Comparison of ENCODE assay signal across 22 cellular contexts in the genomic region with DNA sequence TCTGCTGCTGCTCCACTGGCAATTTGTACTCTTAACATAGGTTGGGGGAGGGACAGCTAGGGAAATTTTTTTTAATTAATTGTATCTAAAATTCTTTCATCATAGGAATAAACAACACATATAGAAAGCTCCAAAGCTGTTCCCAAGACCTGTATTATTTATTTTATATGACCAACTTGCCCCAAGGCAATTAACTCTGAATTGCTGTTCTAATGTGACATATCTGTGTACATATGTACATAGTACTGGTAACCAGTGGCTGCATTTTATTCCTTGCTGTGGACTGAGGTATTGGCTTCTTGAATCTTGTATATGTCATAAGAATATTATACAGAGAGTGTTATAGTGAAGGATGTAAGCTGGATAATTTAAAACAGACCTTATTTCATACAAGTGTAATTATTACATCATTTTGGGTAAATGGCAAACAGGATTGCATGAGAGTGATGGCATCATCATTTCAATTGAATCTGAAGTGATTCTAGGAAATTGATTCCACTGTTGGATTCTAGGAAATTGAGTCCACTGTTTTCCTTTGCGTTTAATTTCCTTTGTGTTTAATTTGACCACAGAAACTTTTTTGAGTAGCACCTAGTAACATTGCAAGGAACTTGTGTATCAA. TPM values are rescaled to one million over a fixed set of nuclear protein-coding genes. Genes with fewer than 3 reads are reported as not detected.
DNase-seq lines count a peak whose midpoint lies in the region; ATAC-seq and TF ChIP-seq lines count a peak whose summit lies in the region.
"Had no signal": no experiment of that assay in that cellular context is flagged by ENCODE, and none has a peak within 500 bp of the region (broad histone marks: within the 10 kb centered on the region; RNA-seq: fewer than 3 reads in every experiment).

No MANE protein-coding gene starts in this region.

- H3K4me3 ChIP-seq in liver (ENCODE audit: low read depth in 1 of 3, low read length in 3 of 3) (no peak overlapping the region), SJCRH30 (no peak overlapping the region)

- H3K4me1 ChIP-seq in liver (ENCODE audit: control insufficient read depth in 4 of 4, insufficient read depth in 4 of 4, low read length in 3 of 4) (no peaks in the 10 kb centered on the region), SJCRH30 (peaks cover 24% of the 10 kb centered on the region)
- H3K4me1 ChIP-seq: foreskin keratinocyte, parathyroid adenoma had no signal

- H3K27me3 ChIP-seq in liver (ENCODE audit: control insufficient read depth in 4 of 4, insufficient read depth in 4 of 4, low read length in 3 of 4) (no peaks in the 10 kb centered on the region), SJCRH30 (no peaks in the 10 kb centered on the region)
- H3K27me3 ChIP-seq: brain microvascular endothelial cell, foreskin keratinocyte had no signal

- CTCF ChIA-PET in activated naive CD4-positive, alpha-beta T cell treated with anti-CD3 and anti-CD28 coated beads, Interleukin-2, amount 10 ng/mL, durations not matched to agents 7 days and 5 days (lab: Charles Lee), result interaction anchor here (1.2 kb wide), 1 partner anchor 24 kb away, joined by 3 read pairs; no protein-coding TSS in a partner anchor

- no peaks in the 10 kb centered on the region for H3K9me3 Mint-ChIP-seq in activated naive CD4-positive, alpha-beta T cell treated with anti-CD3 and anti-CD28 coated beads, Interleukin-2, amount 10 ng/mL, durations not matched to agents 7 days and 5 days
- no peaks in the 10 kb centered on the region for H3K9me3 Mint-ChIP-seq in activated naive CD8-positive, alpha-beta T cell treated with anti-CD3 and anti-CD28 coated beads, Interleukin-2, amount 50 U/mL, for 24 hours
- H3K9me3 Mint-ChIP-seq: IgD-negative memory B cell had no signal

- no peak for TF ChIP-seq RAD21 in liver (IDR thresholded peaks at IDR 0.05)

- H3K36me3 Mint-ChIP-seq in activated naive CD4-positive, alpha-beta T cell treated with anti-CD3 and anti-CD28 coated beads, Interleukin-2, amount 10 ng/mL, durations not matched to agents 7 days and 5 days, result peaks cover 2% of the 10 kb centered on the region
- peaks cover 1% of the 10 kb centered on the region for H3K36me3 Mint-ChIP-seq in activated naive CD8-positive, alpha-beta T cell treated with anti-CD3 and anti-CD28 coated beads, Interleukin-2, amount 50 U/mL, for 24 hours (ENCODE audit: low read depth)

- no peak for TF ChIP-seq CTCF in liver (IDR thresholded peaks at IDR 0.05; ENCODE audit: low read depth, low read length, missing input control)

- ATAC-seq in activated naive CD8-positive, alpha-beta T cell treated with anti-CD3 and anti-CD28 coated beads, Interleukin-2, amount 50 U/mL, for 24 hours, result no peak
- ATAC-seq in HG03108 (IDR thresholded peaks at IDR 0.05; ENCODE audit: unreplicated experiment), result no peak
- ATAC-seq: foreskin keratinocyte, right cardiac atrium had no signal

- no peak overlapping the region for H3K27ac ChIP-seq in liver (ENCODE audit: low read depth in 1 of 2, low read length in 2 of 2)
- no peak overlapping the region for H3K27ac ChIP-seq in SJCRH30
- H3K27ac ChIP-seq: brain microvascular endothelial cell, foreskin keratinocyte, parathyroid adenoma, VCaP had no signal

- WGBS in liver, result 25% methylated on average over 1 of the region's 1 CpG

- H3K27me3 Mint-ChIP-seq in activated naive CD4-positive, alpha-beta T cell treated with anti-CD3 and anti-CD28 coated beads, Interleukin-2, amount 10 ng/mL, durations not matched to agents 7 days and 5 days, result peaks cover 2% of the 10 kb centered on the region
- no peaks in the 10 kb centered on the region for H3K27me3 Mint-ChIP-seq in activated naive CD8-positive, alpha-beta T cell treated with anti-CD3 and anti-CD28 coated beads, Interleukin-2, amount 50 U/mL, for 24 hours
- H3K27me3 Mint-ChIP-seq: IgD-negative memory B cell had no signal

- H3K9me3 ChIP-seq in liver (ENCODE audit: control insufficient read depth in 4 of 4, low read length in 3 of 4) (no peaks in the 10 kb centered on the region), SJCRH30 (replicated peaks) (no peaks in the 10 kb centered on the region)

- DNase-seq in activated naive CD4-positive, alpha-beta T cell treated with anti-CD3 and anti-CD28 coated beads, Interleukin-2, amount 10 ng/mL, durations not matched to agents 7 days and 5 days, result no peak
- no peak for DNase-seq in activated naive CD4-positive, alpha-beta T cell treated with anti-CD3 and anti-CD28 coated beads, Interleukin-2, amount 50 U/mL, for 16 hours
- DNase-seq in NCI-H146 treated with DMSO at 0.1 percent for 48 hours (lab: John Stamatoyannopoulos, UW; ENCODE audit: unreplicated experiment) (peak; percentile 23), SJCRH30 (no peak)
- DNase-seq in activated naive CD8-positive, alpha-beta T cell treated with anti-CD3 and anti-CD28 coated beads, Interleukin-2, amount 50 U/mL, for 24 hours, result no peak
- no peak for DNase-seq in stimulated activated naive CD4-positive, alpha-beta T cell (lab: John Stamatoyannopoulos, UW)
- DNase-seq: activated effector memory CD4-positive, alpha-beta T cell treated with anti-CD3 and anti-CD28 coated beads, Interleukin-2, amount 50 U/mL, for 16 hours; brain microvascular endothelial cell; effector memory CD4-positive, alpha-beta T cell; foreskin keratinocyte; NCI-H1092; NCI-H2029; NCI-H345; NCI-H82; right cardiac atrium; stimulated activated CD4-positive, alpha-beta T cell treated with anti-CD3 and anti-CD28 coated beads, Interleukin-2, amount 100 ng/mL, for 48 hours; T-helper 9 cell had no signal

- no peak overlapping the region for H3K4me3 Mint-ChIP-seq in activated naive CD4-positive, alpha-beta T cell treated with anti-CD3 and anti-CD28 coated beads, Interleukin-2, amount 10 ng/mL, durations not matched to agents 7 days and 5 days
- no peak overlapping the region for H3K4me3 Mint-ChIP-seq in activated naive CD8-positive, alpha-beta T cell treated with anti-CD3 and anti-CD28 coated beads, Interleukin-2, amount 50 U/mL, for 24 hours
- H3K4me3 Mint-ChIP-seq: IgD-negative memory B cell had no signal

- H3K9ac ChIP-seq in liver (ENCODE audit: low read depth in 1 of 2, low read length in 2 of 2), result no peak overlapping the region
- H3K9ac ChIP-seq: parathyroid adenoma had no signal

- peaks cover 0 to 4% (median 0%) of the 10 kb centered on the region in 4 donors for H3K36me3 ChIP-seq in liver (ENCODE audit: control insufficient read depth in 4 of 4, insufficient read depth in 3 of 4, low read depth in 1 of 4, low read length in 3 of 4)
- H3K36me3 ChIP-seq in SJCRH30, result no peaks in the 10 kb centered on the region
- H3K36me3 ChIP-seq: brain microvascular endothelial cell had no signal

- peak overlapping the region; percentile 78 for H3K27ac Mint-ChIP-seq in activated naive CD4-positive, alpha-beta T cell treated with anti-CD3 and anti-CD28 coated beads, Interleukin-2, amount 10 ng/mL, durations not matched to agents 7 days and 5 days
- H3K27ac Mint-ChIP-seq in activated naive CD8-positive, alpha-beta T cell treated with anti-CD3 and anti-CD28 coated beads, Interleukin-2, amount 50 U/mL, for 24 hours, result peak overlapping the region; percentile 53

- peaks cover 65% of the 10 kb centered on the region for H3K4me1 Mint-ChIP-seq in activated naive CD4-positive, alpha-beta T cell treated with anti-CD3 and anti-CD28 coated beads, Interleukin-2, amount 10 ng/mL, durations not matched to agents 7 days and 5 days
- peaks cover 44% of the 10 kb centered on the region for H3K4me1 Mint-ChIP-seq in activated naive CD8-positive, alpha-beta T cell treated with anti-CD3 and anti-CD28 coated beads, Interleukin-2, amount 50 U/mL, for 24 hours

TF ChIP-seq in liver, 16 proteins besides CTCF, POLR2A, EP300 and RAD21:
- peak; percentile 73 for TF ChIP-seq ATF3 (IDR thresholded peaks at IDR 0.05)
- no peak for TF ChIP-seq FOXA2 (IDR thresholded peaks at IDR 0.05)

RNA-seq across cellular contexts. Expression of gene B3GALNT1, which starts 33.0 kb away (rescaled TPM):
- total RNA-seq in liver, result 10 to 100 TPM in 1 of 2 donors, 1 to 10 TPM in 1; 1.0 to 23.7 TPM
- under 1 TPM; 0.56 to 0.99 TPM for polyA plus RNA-seq in liver
- not detected in 2 replicates for total RNA-seq in SJCRH30 (2014; rRNA removed; shearing (Covaris generic))
